ENCODE assay signal across 8 cellular contexts in the genomic region with DNA sequence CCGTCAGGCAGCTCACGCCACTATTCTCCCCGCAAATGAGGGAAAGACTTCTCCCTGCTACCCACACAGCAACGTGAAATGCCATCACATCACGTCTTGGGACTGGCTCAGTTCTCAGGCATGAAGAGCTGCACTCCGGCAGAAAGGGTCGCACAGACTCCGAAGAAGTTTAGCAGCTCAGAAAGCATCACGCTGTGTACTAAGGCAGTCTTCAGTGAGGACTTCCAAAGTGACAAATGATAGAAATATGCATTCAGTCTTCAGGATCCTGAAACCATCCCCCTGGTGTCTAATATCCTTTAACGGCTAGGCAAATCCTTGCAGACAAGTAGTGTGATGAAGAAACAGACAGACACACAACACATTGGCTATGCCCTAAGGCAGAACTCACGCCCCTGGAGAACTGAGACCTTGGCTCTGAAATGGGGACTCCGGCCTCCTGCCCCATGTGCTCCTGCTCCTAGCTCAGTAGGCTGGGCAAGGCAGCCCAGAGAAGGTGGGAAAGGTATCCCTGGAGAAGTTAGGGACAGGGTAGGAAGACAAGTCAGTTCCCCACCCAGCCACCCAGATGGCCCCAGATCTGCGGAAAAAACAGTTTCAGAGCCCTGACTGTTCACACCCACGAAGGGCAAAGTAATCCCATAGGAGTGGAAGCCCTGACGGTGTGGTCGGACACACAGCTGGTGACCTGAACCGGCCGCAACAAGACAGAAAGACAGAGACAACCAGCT. TPM values are rescaled to one million over a fixed set of nuclear protein-coding genes. Genes with fewer than 3 reads are reported as not detected.
DNase-seq lines count a peak whose midpoint lies in the region.

No MANE protein-coding gene starts in this region.

- no peak overlapping the region for H3K27ac ChIP-seq in thymus (ENCODE audit: low read depth)

- no peaks in the 10 kb centered on the region for H3K36me3 ChIP-seq in thymus (ENCODE audit: control insufficient read depth, insufficient read depth)

- 41% methylated on average over 18 of the region's 18 CpGs for WGBS in thymus

- peak overlapping the region; percentile 83 for H3K4me3 ChIP-seq in thymus (ENCODE audit: low read length)

- H3K4me1 Mint-ChIP-seq in activated T-helper 2 cell treated with anti-CD3 and anti-CD28 coated beads, Interferon-gamma antibody, Interleukin-2, Interleukin-4, amounts not matched to agents 10 μg/mL and 5 μg/mL and 100 μg/mL, durations not matched to agents 14 hours and 24 hours and 36 hours (ENCODE audit: low read depth): peaks cover 52% of the 10 kb centered on the region

- H3K9me3 Mint-ChIP-seq in activated T-helper 2 cell treated with anti-CD3 and anti-CD28 coated beads, Interferon-gamma antibody, Interleukin-2, Interleukin-4, amounts not matched to agents 10 μg/mL and 5 μg/mL and 100 μg/mL, durations not matched to agents 14 hours and 24 hours and 36 hours: no peaks in the 10 kb centered on the region

- H3K36me3 Mint-ChIP-seq in activated T-helper 2 cell treated with anti-CD3 and anti-CD28 coated beads, Interferon-gamma antibody, Interleukin-2, Interleukin-4, amounts not matched to agents 10 μg/mL and 5 μg/mL and 100 μg/mL, durations not matched to agents 14 hours and 24 hours and 36 hours (ENCODE audit: low read depth): peaks cover 39% of the 10 kb centered on the region

- H3K27me3 ChIP-seq in thymus (ENCODE audit: control insufficient read depth, insufficient read depth): no peaks in the 10 kb centered on the region

- H3K27me3 Mint-ChIP-seq in activated T-helper 2 cell treated with anti-CD3 and anti-CD28 coated beads, Interferon-gamma antibody, Interleukin-2, Interleukin-4, amounts not matched to agents 10 μg/mL and 5 μg/mL and 100 μg/mL, durations not matched to agents 14 hours and 24 hours and 36 hours (ENCODE audit: low read depth): no peaks in the 10 kb centered on the region

- no peaks in the 10 kb centered on the region for H3K9me3 ChIP-seq in thymus (ENCODE audit: control insufficient read depth)

- peaks cover 11% of the 10 kb centered on the region for H3K4me1 ChIP-seq in thymus (ENCODE audit: control insufficient read depth, insufficient read depth, low read length)

- DNase-seq in activated CD4-positive, CD25-positive, alpha-beta regulatory T cell treated with anti-CD3 and anti-CD28 coated beads, Interleukin-2, amount 50 U/mL, for 72 hours: peak; percentile 32
- no peak for DNase-seq in activated CD4-positive, CD25-positive, alpha-beta regulatory T cell (lab: John Stamatoyannopoulos, UW)
- DNase-seq in activated T-helper 2 cell treated with anti-CD3 and anti-CD28 coated beads, Interferon-gamma antibody, Interleukin-2, Interleukin-4, amounts not matched to agents 10 μg/mL and 5 μg/mL and 100 μg/mL, durations not matched to agents 14 hours and 24 hours and 36 hours (ENCODE audit: low spot score): no peak
- DNase-seq in kidney tubule cell (ENCODE audit: low spot score) (peak; percentile 26), cerebellar nuclear complex (lab: John Stamatoyannopoulos, UW) (no peak), NCI-H524 treated with DMSO at 0.1 percent for 48 hours (lab: John Stamatoyannopoulos, UW) (no peak), NCI-H748 treated with DMSO at 0.1 percent for 48 hours (lab: John Stamatoyannopoulos, UW) (no peak)

- peak overlapping the region; percentile 66 for H3K27ac Mint-ChIP-seq in activated T-helper 2 cell treated with anti-CD3 and anti-CD28 coated beads, Interferon-gamma antibody, Interleukin-2, Interleukin-4, amounts not matched to agents 10 μg/mL and 5 μg/mL and 100 μg/mL, durations not matched to agents 14 hours and 24 hours and 36 hours

- intact Hi-C loops in activated T-helper 2 cell treated with anti-CD3 and anti-CD28 coated beads, Interferon-gamma antibody, Interleukin-2, Interleukin-4, amounts not matched to agents 10 μg/mL and 5 μg/mL and 100 μg/mL, durations not matched to agents 14 hours and 24 hours and 36 hours (cut with micrococcal nuclease): no loop called here

- H3K4me3 Mint-ChIP-seq in activated T-helper 2 cell treated with anti-CD3 and anti-CD28 coated beads, Interferon-gamma antibody, Interleukin-2, Interleukin-4, amounts not matched to agents 10 μg/mL and 5 μg/mL and 100 μg/mL, durations not matched to agents 14 hours and 24 hours and 36 hours (ENCODE audit: low read depth): peak overlapping the region; percentile 88

RNA-seq across cellular contexts. Expression of gene XYLT1, which starts 1.6 kb away (rescaled TPM):
- total RNA-seq in activated T-helper 2 cell treated with anti-CD3 and anti-CD28 coated beads, Interferon-gamma antibody, Interleukin-2, Interleukin-4, amounts not matched to agents 10 μg/mL and 5 μg/mL and 100 μg/mL, durations not matched to agents 14 hours and 24 hours and 36 hours: 15.7 and 18.9 TPM in 2 replicates
- polyA plus RNA-seq in thymus: 2.2 TPM

Comparison
In these comparisons a context has a peak if more than half of its experiments do, and no peak if none do; other contexts are left out.
1. DNase-seq: peak in activated CD4-positive, CD25-positive, alpha-beta regulatory T cell treated with anti-CD3 and anti-CD28 coated beads, Interleukin-2, amount 50 U/mL, for 72 hours (single experiment) and kidney tubule cell (single experiment); none in activated CD4-positive, CD25-positive, alpha-beta regulatory T cell (0 of 4), activated T-helper 2 cell treated with anti-CD3 and anti-CD28 coated beads, Interferon-gamma antibody, Interleukin-2, Interleukin-4, amounts not matched to agents 10 μg/mL and 5 μg/mL and 100 μg/mL, durations not matched to agents 14 hours and 24 hours and 36 hours (single experiment), cerebellar nuclear complex (0 of 2), NCI-H524 treated with DMSO at 0.1 percent for 48 hours (single experiment) and NCI-H748 treated with DMSO at 0.1 percent for 48 hours (single experiment).